ENCODE assay signal across 1 cellular context in the genomic region with DNA sequence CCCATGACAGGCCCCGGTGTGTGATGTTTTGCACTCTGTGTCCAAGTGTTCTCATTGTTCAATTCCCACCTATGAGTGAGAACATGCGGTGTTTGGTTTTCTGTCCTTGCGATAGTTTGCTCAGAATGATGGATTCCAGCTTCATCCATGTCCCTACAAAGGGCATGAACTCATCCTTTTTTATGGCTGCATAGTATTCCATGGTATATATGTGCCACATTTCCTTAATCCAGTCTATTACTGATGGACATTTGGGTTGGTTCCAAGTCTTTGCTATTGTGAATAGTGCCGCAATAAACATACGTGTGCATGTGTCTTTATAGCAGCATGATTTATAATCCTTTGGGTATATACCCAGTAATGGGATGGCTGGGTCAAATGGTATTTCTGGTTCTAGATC. TPM values are rescaled to one million over a fixed set of nuclear protein-coding genes. Genes with fewer than 3 reads are reported as not detected.
"Had no signal": no experiment of that assay in that cellular context is flagged by ENCODE, and none has a peak within 500 bp of the region (broad histone marks: within the 10 kb centered on the region; RNA-seq: fewer than 3 reads in every experiment).

No MANE protein-coding gene starts in this region.

RNA-seq across cellular contexts. Expression of a gene that starts 49.2 kb away (rescaled TPM):
- polyA plus RNA-seq: mammary epithelial cell had no signal
